Comparison of ENCODE assay signal across 8 cellular contexts in the genomic region with DNA sequence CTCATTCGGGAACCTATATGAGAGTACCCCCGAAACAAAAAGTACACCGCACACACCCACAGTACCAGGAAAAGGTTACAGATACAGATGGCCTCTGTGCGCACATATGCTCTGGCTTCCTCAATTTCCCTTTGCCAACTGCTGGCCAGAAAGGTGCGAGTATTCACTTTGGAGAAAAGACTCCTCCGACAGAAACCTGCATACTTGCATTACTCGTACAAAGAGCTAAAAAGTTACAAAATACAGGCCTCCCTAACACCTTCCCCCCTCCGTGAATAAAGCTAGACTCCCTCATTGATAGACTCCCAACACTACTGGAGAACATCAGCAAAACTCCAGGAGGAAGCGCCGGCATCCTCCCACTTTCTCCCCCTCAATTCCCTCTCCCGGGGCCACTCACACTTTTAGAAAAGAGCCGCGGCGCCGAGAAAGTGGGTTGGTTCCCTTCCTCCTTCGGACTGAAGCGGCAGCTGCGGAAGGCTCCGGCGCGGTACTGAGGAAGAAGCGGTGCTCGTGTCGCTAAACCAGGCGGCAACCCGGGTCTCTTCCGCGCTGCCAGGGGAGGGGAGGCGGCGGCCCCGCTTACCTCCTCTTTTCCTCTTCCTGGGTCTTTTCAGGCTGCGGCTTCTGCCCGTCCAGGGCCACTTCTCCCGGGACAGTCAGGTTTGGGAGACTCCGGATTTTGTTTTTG. TPM values are rescaled to one million over a fixed set of nuclear protein-coding genes. Genes with fewer than 3 reads are reported as not detected.
DNase-seq lines count a peak whose midpoint lies in the region; ATAC-seq and TF ChIP-seq lines count a peak whose summit lies in the region.

No MANE protein-coding gene starts in this region.

- H3K9me3 Mint-ChIP-seq in activated T-helper 1 cell treated with anti-CD3 and anti-CD28 coated beads, Interleukin-12 subunit alpha, Interleukin-12 subunit beta, Interleukin-2, Interleukin-4 antibody, amounts not matched to agents 30 ng/mL and 10 ng/mL and 1 ng/mL, durations not matched to agents 14 hours and 24 hours and 36 hours, result no peaks in the 10 kb centered on the region

- no peak for ATAC-seq in foreskin keratinocyte

- peaks cover 40% of the 10 kb centered on the region for H3K36me3 Mint-ChIP-seq in activated T-helper 1 cell treated with anti-CD3 and anti-CD28 coated beads, Interleukin-12 subunit alpha, Interleukin-12 subunit beta, Interleukin-2, Interleukin-4 antibody, amounts not matched to agents 30 ng/mL and 10 ng/mL and 1 ng/mL, durations not matched to agents 14 hours and 24 hours and 36 hours (ENCODE audit: low read depth)

- no peak overlapping the region for H3K4ac ChIP-seq in neuronal stem cell (ENCODE audit: low read length)

- H3K27ac ChIP-seq in foreskin keratinocyte (peak overlapping the region; percentile 58), neuronal stem cell (replicated peaks; ENCODE audit: low read length) (no peak overlapping the region), uterus (peak overlapping the region; percentile 83 to 94)

- H3K14ac ChIP-seq in neuronal stem cell (ENCODE audit: low read length), result no peak overlapping the region

- H3K27me3 ChIP-seq in NT2/D1 (ENCODE audit: insufficient read depth, insufficient read length), result no peaks in the 10 kb centered on the region
- no peaks in the 10 kb centered on the region for H3K27me3 ChIP-seq in foreskin keratinocyte
- H3K27me3 ChIP-seq in neuronal stem cell (ENCODE audit: control insufficient read depth in 3 of 3, insufficient read depth in 3 of 3, low read depth in 1 of 3, low read length in 3 of 3), result no peaks in the 10 kb centered on the region
- H3K27me3 ChIP-seq in uterus, result no peaks in the 10 kb centered on the region

- TF ChIP-seq POLR2A in uterus (IDR thresholded peaks at IDR 0.05), result no peak

- peaks cover 3% of the 10 kb centered on the region for H3K79me1 ChIP-seq in neuronal stem cell (ENCODE audit: low read depth, low read length)

- H3K4me1 ChIP-seq in NT2/D1 (ENCODE audit: insufficient read depth, insufficient read length) (no peaks in the 10 kb centered on the region), foreskin keratinocyte (peaks cover 7% of the 10 kb centered on the region), neuronal stem cell (ENCODE audit: control insufficient read depth in 2 of 2, insufficient read depth in 1 of 2, low read depth in 1 of 2, low read length in 2 of 2) (peaks cover 5 to 27% of the 10 kb centered on the region in 2 donors), uterus (peaks cover 12 to 13% of the 10 kb centered on the region in 2 donors)

- peaks cover 72% of the 10 kb centered on the region for H3K4me1 Mint-ChIP-seq in activated T-helper 1 cell treated with anti-CD3 and anti-CD28 coated beads, Interleukin-12 subunit alpha, Interleukin-12 subunit beta, Interleukin-2, Interleukin-4 antibody, amounts not matched to agents 30 ng/mL and 10 ng/mL and 1 ng/mL, durations not matched to agents 14 hours and 24 hours and 36 hours (ENCODE audit: low read depth)

- no peak overlapping the region for H3K18ac ChIP-seq in neuronal stem cell (ENCODE audit: low read length)

- H3K27me3 Mint-ChIP-seq in activated T-helper 1 cell treated with anti-CD3 and anti-CD28 coated beads, Interleukin-12 subunit alpha, Interleukin-12 subunit beta, Interleukin-2, Interleukin-4 antibody, amounts not matched to agents 30 ng/mL and 10 ng/mL and 1 ng/mL, durations not matched to agents 14 hours and 24 hours and 36 hours (ENCODE audit: insufficient read depth), result no peaks in the 10 kb centered on the region

- H3K9me3 ChIP-seq in NT2/D1 (ENCODE audit: insufficient read depth, low read length) (peaks cover 3% of the 10 kb centered on the region; the same call in 1 of the 2 replicates), neuronal stem cell (replicated peaks in 1 of 2; ENCODE audit: control insufficient read depth in 2 of 2, insufficient read depth in 1 of 2, low read depth in 1 of 2, low read length in 2 of 2) (peaks cover 0 to 6% of the 10 kb centered on the region in 2 donors), uterus (no peaks in the 10 kb centered on the region)

- peak overlapping the region; percentile 77 for H3K4me2 ChIP-seq in neuronal stem cell (ENCODE audit: insufficient read depth, low read length, poor library complexity, severe bottlenecking)

- H2BK5ac ChIP-seq in neuronal stem cell (ENCODE audit: low read length), result no peak overlapping the region

- intact Hi-C loops in activated T-helper 1 cell treated with anti-CD3 and anti-CD28 coated beads, Interleukin-12 subunit alpha, Interleukin-12 subunit beta, Interleukin-2, Interleukin-4 antibody, amounts not matched to agents 30 ng/mL and 10 ng/mL and 1 ng/mL, durations not matched to agents 14 hours and 24 hours and 36 hours (cut with micrococcal nuclease), result loop anchor here (2.0 to 10.0 kb wide), 8 partner anchors 14 to 1520 kb away; a partner anchor contains a TSS
- intact Hi-C loops in uterus (cut with DNase I; ENCODE audit: low total_unique reads), result no loop called here

- H2BK12ac ChIP-seq in neuronal stem cell (ENCODE audit: low read length), result no peak overlapping the region

- peaks cover 17% of the 10 kb centered on the region for H3K36me3 ChIP-seq in NT2/D1 (ENCODE audit: insufficient read depth, insufficient read length, low read length)
- peaks cover 6 to 26% of the 10 kb centered on the region in 2 donors for H3K36me3 ChIP-seq in neuronal stem cell (replicated peaks in 1 of 2; ENCODE audit: control insufficient read depth in 2 of 2, insufficient read depth in 2 of 2, low read length in 2 of 2)
- no peaks in the 10 kb centered on the region for H3K36me3 ChIP-seq in uterus

- peak overlapping the region; percentile 99 for H3K4me3 Mint-ChIP-seq in activated T-helper 1 cell treated with anti-CD3 and anti-CD28 coated beads, Interleukin-12 subunit alpha, Interleukin-12 subunit beta, Interleukin-2, Interleukin-4 antibody, amounts not matched to agents 30 ng/mL and 10 ng/mL and 1 ng/mL, durations not matched to agents 14 hours and 24 hours and 36 hours

- H3K23ac ChIP-seq in neuronal stem cell (ENCODE audit: low read depth, low read length, poor library complexity), result no peak overlapping the region

- DNase-seq in GM12865 (ENCODE audit: low read depth) (peak; percentile 57), NT2/D1 (ENCODE audit: low read depth, low spot score) (no peak), foreskin keratinocyte (peak in 1 of 2 donors; percentile 18), neuronal stem cell (ENCODE audit: low spot score) (no peak), uterus (peak in 1 of 2 donors; percentile 18), cortex of kidney (lab: John Stamatoyannopoulos, UW) (no peak), OCI-M2 (lab: John Stamatoyannopoulos, UW; ENCODE audit: unreplicated experiment) (no peak)
- DNase-seq in activated T-helper 1 cell treated with anti-CD3 and anti-CD28 coated beads, Interleukin-12 subunit alpha, Interleukin-12 subunit beta, Interleukin-2, Interleukin-4 antibody, amounts not matched to agents 30 ng/mL and 10 ng/mL and 1 ng/mL, durations not matched to agents 14 hours and 24 hours and 36 hours (ENCODE audit: low spot score), result peak; percentile 52

- peak overlapping the region; percentile 66 for H3K4me3 ChIP-seq in GM12865 (ENCODE audit: low read depth, low read length)
- peak overlapping the region; percentile 96 for H3K4me3 ChIP-seq in NT2/D1 (ENCODE audit: insufficient read length, low read depth)
- H3K4me3 ChIP-seq in neuronal stem cell (ENCODE audit: low read length in 2 of 2), result peak overlapping the region; percentile 78 to 97
- H3K4me3 ChIP-seq in uterus, result peak overlapping the region; percentile 87 to 98

- TF ChIP-seq CTCF in GM12865 (IDR thresholded peaks at IDR 0.05; ENCODE audit: insufficient read depth, low read depth, low read length, missing control alignments), result no peak
- no peak for TF ChIP-seq CTCF in foreskin keratinocyte (conservative IDR thresholded peaks at IDR 0.05)
- no peak for TF ChIP-seq CTCF in uterus (IDR thresholded peaks at IDR 0.05)

- H3K27ac Mint-ChIP-seq in activated T-helper 1 cell treated with anti-CD3 and anti-CD28 coated beads, Interleukin-12 subunit alpha, Interleukin-12 subunit beta, Interleukin-2, Interleukin-4 antibody, amounts not matched to agents 30 ng/mL and 10 ng/mL and 1 ng/mL, durations not matched to agents 14 hours and 24 hours and 36 hours, result peak overlapping the region; percentile 87

- peak overlapping the region; percentile 91 for H2AFZ ChIP-seq in neuronal stem cell (ENCODE audit: low read length)

- peak overlapping the region; percentile 85 for H3K9ac ChIP-seq in NT2/D1 (ENCODE audit: insufficient read length, low read depth)
- peak overlapping the region; percentile 60 for H3K9ac ChIP-seq in neuronal stem cell (ENCODE audit: low read depth, low read length, poor library complexity)

- H2BK15ac ChIP-seq in neuronal stem cell (ENCODE audit: low read length), result no peak overlapping the region

- no peak overlapping the region for H2AK5ac ChIP-seq in neuronal stem cell (ENCODE audit: low read depth, low read length)

- H4K8ac ChIP-seq in neuronal stem cell (ENCODE audit: low read depth, low read length), result no peak overlapping the region

- no CpG with 5 or more reads among the region's 35 CpGs for WGBS in neuronal stem cell (ENCODE audit: extremely low coverage in 2 of 2, insufficient read length in 2 of 2, insufficient replicate concordance in 1 of 2), 2 donors

- H4K91ac ChIP-seq in neuronal stem cell (ENCODE audit: low read depth, low read length, poor library complexity), result no peak overlapping the region

- H2BK120ac ChIP-seq in neuronal stem cell (ENCODE audit: low read depth, low read length), result no peak overlapping the region

RNA-seq across cellular contexts. Expression of a gene that starts 1.2 kb away (rescaled TPM):
- 53.0 and 53.3 TPM in 2 replicates for total RNA-seq in activated T-helper 1 cell treated with anti-CD3 and anti-CD28 coated beads, Interleukin-12 subunit alpha, Interleukin-12 subunit beta, Interleukin-2, Interleukin-4 antibody, amounts not matched to agents 30 ng/mL and 10 ng/mL and 1 ng/mL, durations not matched to agents 14 hours and 24 hours and 36 hours
- total RNA-seq in foreskin keratinocyte, result 39.3 and 41.0 TPM in 2 replicates
- 6.6 and 7.2 TPM in 2 replicates for polyA plus RNA-seq in foreskin keratinocyte
- 12.2 TPM for polyA plus RNA-seq in neuronal stem cell (2013, experiment 1 of 2)
- 12.2 TPM for polyA plus RNA-seq in neuronal stem cell (2013, experiment 2 of 2)
- total RNA-seq in uterus, result 100 to 1,000 TPM in 1 of 4 donors, 10 to 100 TPM in 3; 50.6 to 152 (median 90.8) TPM

Comparison
In these comparisons a context has a peak if more than half of its experiments do, and no peak if none do; other contexts are left out.
1. DNase-seq: peak in GM12865 (single experiment) and activated T-helper 1 cell treated with anti-CD3 and anti-CD28 coated beads, Interleukin-12 subunit alpha, Interleukin-12 subunit beta, Interleukin-2, Interleukin-4 antibody, amounts not matched to agents 30 ng/mL and 10 ng/mL and 1 ng/mL, durations not matched to agents 14 hours and 24 hours and 36 hours (single experiment); none in NT2/D1 (single experiment), neuronal stem cell (single experiment), cortex of kidney (single experiment) and OCI-M2 (single experiment).
2. Peak in every context shown above with its lines, with median percentiles within 50 percentile points of each other: H3K4me3 ChIP-seq.